Comparison of ENCODE assay signal across 27 cellular contexts in genomic region chr2:177232098-177232704, GRCh38. TPM values are rescaled to one million over a fixed set of nuclear protein-coding genes. Genes with fewer than 3 reads are reported as not detected.
A peak's percentile ranks its signal among the peaks of the same experiment; 100 is the strongest.
DNase-seq lines count a peak whose midpoint lies in the region; TF ChIP-seq lines count a peak whose summit lies in the region.
"Had no signal": no experiment of that assay in that cellular context is flagged by ENCODE, and none has a peak within 500 bp of the region (broad histone marks: within the 10 kb centered on the region; RNA-seq: fewer than 3 reads in every experiment).

No MANE protein-coding gene starts in this region.

- H3K9me3 ChIP-seq in cardiac muscle cell (ENCODE audit: low read depth) (no peaks in the 10 kb centered on the region), right atrium auricular region (no peaks in the 10 kb centered on the region), ascending aorta (no peaks in the 10 kb centered on the region)
- H3K9me3 ChIP-seq: esophagus muscularis mucosa, heart left ventricle, testis had no signal

- TF ChIP-seq CTCF in cardiac muscle cell (IDR thresholded peaks at IDR 0.05; ENCODE audit: low read depth, low read length) (no peak), right atrium auricular region (IDR thresholded peaks at IDR 0.05) (no peak), mesothelial cell of epicardium (IDR thresholded peaks at IDR 0.05; ENCODE audit: unreplicated experiment) (no peak), ascending aorta (IDR thresholded peaks at IDR 0.05) (no peak), foreskin fibroblast (IDR thresholded peaks at IDR 0.05; ENCODE audit: low read depth, low read length) (no peak)

- H3K36me3 Mint-ChIP-seq in activated naive CD8-positive, alpha-beta T cell = peaks cover 31% of the 10 kb centered on the region
- peaks cover 49% of the 10 kb centered on the region for H3K36me3 Mint-ChIP-seq in mesothelial cell of epicardium

- DNase-seq in cardiac muscle cell (ENCODE audit: low read depth in 1 of 2, low spot score in 1 of 2) (no peak), right atrium auricular region (ENCODE audit: low spot score) (no peak), mesothelial cell of epicardium (ENCODE audit: low spot score in 2 of 2, unreplicated experiment in 2 of 2) (no peak), NCI-H2196 (lab: John Stamatoyannopoulos, UW; ENCODE audit: unreplicated experiment) (no peak), ascending aorta (ENCODE audit: low spot score in 2 of 2) (no peak), foreskin fibroblast (no peak)
- no peak for DNase-seq in stimulated activated CD4-positive, alpha-beta T cell treated with anti-CD3 and anti-CD28 coated beads, Interleukin-4, amount 100 ng/mL, for 24 hours
- DNase-seq: activated CD4-positive, alpha-beta T cell treated with anti-CD3 and anti-CD28 coated beads, Interleukin-2, amount 10 ng/mL, durations not matched to agents 7 days and 5 days; activated CD8-positive, alpha-beta memory T cell treated with anti-CD3 and anti-CD28 coated beads, Interleukin-2, amount 50 U/mL, for 4 hours; activated naive CD8-positive, alpha-beta T cell treated with anti-CD3 and anti-CD28 coated beads, Interleukin-2, amount 10 ng/mL, durations not matched to agents 7 days and 5 days; central memory CD4-positive, alpha-beta T cell; DMS153; endodermal cell; foreskin keratinocyte; heart left ventricle; left ventricle myocardium superior; midbrain; naive B cell; NCI-H1092; NCI-H1694 treated with DMSO at 0.1 percent for 48 hours; occipital lobe; stimulated activated naive B cell treated with anti-CD40 and anti-IgM and Interleukin-4, amounts not matched to agents 10 μg/mL and 1 μg/mL and 100 μg/mL, for 72 hours; testis had no signal

- no peak overlapping the region for H3K4me3 Mint-ChIP-seq in activated naive CD8-positive, alpha-beta T cell
- no peak overlapping the region for H3K4me3 Mint-ChIP-seq in mesothelial cell of epicardium
- H3K4me3 Mint-ChIP-seq: activated CD4-positive, alpha-beta T cell treated with anti-CD3 and anti-CD28 coated beads, Interleukin-2, amount 10 ng/mL, durations not matched to agents 7 days and 5 days; activated naive CD8-positive, alpha-beta T cell treated with anti-CD3 and anti-CD28 coated beads, Interleukin-2, amount 10 ng/mL, durations not matched to agents 7 days and 5 days; dendritic cell treated with granulocyte-macrophage colony-stimulating factor and Interleukin-4, amounts not matched to agents 40 ng/mL and 50 ng/mL, for 4 days; endodermal cell; naive B cell; stimulated activated naive B cell treated with anti-CD40 and anti-IgM and Interleukin-4, amounts not matched to agents 10 μg/mL and 1 μg/mL and 100 μg/mL, for 72 hours had no signal

- peaks cover 54% of the 10 kb centered on the region for H3K4me1 Mint-ChIP-seq in activated naive CD8-positive, alpha-beta T cell (ENCODE audit: low read depth)
- peaks cover 8% of the 10 kb centered on the region for H3K4me1 Mint-ChIP-seq in mesothelial cell of epicardium

- H3K36me3 ChIP-seq in cardiac muscle cell (peaks cover 42% of the 10 kb centered on the region), right atrium auricular region (peaks cover 61% of the 10 kb centered on the region), ascending aorta (peaks cover 52 to 61% of the 10 kb centered on the region in 2 donors)

- H3K9me3 Mint-ChIP-seq in activated naive CD8-positive, alpha-beta T cell (ENCODE audit: low read depth) = no peaks in the 10 kb centered on the region
- no peaks in the 10 kb centered on the region for H3K9me3 Mint-ChIP-seq in mesothelial cell of epicardium
- H3K9me3 Mint-ChIP-seq: activated CD4-positive, alpha-beta T cell treated with anti-CD3 and anti-CD28 coated beads, Interleukin-2, amount 10 ng/mL, durations not matched to agents 7 days and 5 days; activated naive CD8-positive, alpha-beta T cell treated with anti-CD3 and anti-CD28 coated beads, Interleukin-2, amount 10 ng/mL, durations not matched to agents 7 days and 5 days; dendritic cell treated with granulocyte-macrophage colony-stimulating factor and Interleukin-4, amounts not matched to agents 40 ng/mL and 50 ng/mL, for 4 days; endodermal cell; naive B cell; stimulated activated naive B cell treated with anti-CD40 and anti-IgM and Interleukin-4, amounts not matched to agents 10 μg/mL and 1 μg/mL and 100 μg/mL, for 72 hours had no signal

- peak overlapping the region; percentile 16 for H3K27ac ChIP-seq in cardiac muscle cell
- H3K27ac ChIP-seq in right atrium auricular region = no peak overlapping the region
- H3K27ac ChIP-seq in ascending aorta = peak overlapping the region in 1 of 2 donors; percentile 4
- H3K27ac ChIP-seq: esophagus muscularis mucosa, foreskin keratinocyte, testis had no signal

- H3K4me1 ChIP-seq in cardiac muscle cell (ENCODE audit: low read depth) = peaks cover 13% of the 10 kb centered on the region
- H3K4me1 ChIP-seq in right atrium auricular region = peaks cover 0 to 43% of the 10 kb centered on the region in 2 donors
- H3K4me1 ChIP-seq in ascending aorta = peaks cover 4 to 14% of the 10 kb centered on the region in 2 donors

- H3K27me3 ChIP-seq in cardiac muscle cell (no peaks in the 10 kb centered on the region), right atrium auricular region (no peaks in the 10 kb centered on the region), ascending aorta (no peaks in the 10 kb centered on the region)
- H3K27me3 ChIP-seq: esophagus muscularis mucosa, foreskin keratinocyte, heart left ventricle, testis had no signal

- peak overlapping the region; percentile 41 for H3K27ac Mint-ChIP-seq in activated naive CD8-positive, alpha-beta T cell
- peak overlapping the region; percentile 56 for H3K27ac Mint-ChIP-seq in mesothelial cell of epicardium
- H3K27ac Mint-ChIP-seq: activated naive CD8-positive, alpha-beta T cell treated with anti-CD3 and anti-CD28 coated beads, Interleukin-2, amount 10 ng/mL, durations not matched to agents 7 days and 5 days; dendritic cell treated with granulocyte-macrophage colony-stimulating factor and Interleukin-4, amounts not matched to agents 40 ng/mL and 50 ng/mL, for 4 days; endodermal cell; stimulated activated naive B cell treated with anti-CD40 and anti-IgM and Interleukin-4, amounts not matched to agents 10 μg/mL and 1 μg/mL and 100 μg/mL, for 72 hours had no signal

- H3K4me3 ChIP-seq in cardiac muscle cell = no peak overlapping the region
- H3K4me3 ChIP-seq in right atrium auricular region = no peak overlapping the region
- no peak overlapping the region for H3K4me3 ChIP-seq in ascending aorta
- no peak overlapping the region for H3K4me3 ChIP-seq in foreskin fibroblast (ENCODE audit: low read depth in 1 of 2, low read length in 2 of 2)
- H3K4me3 ChIP-seq: esophagus muscularis mucosa, GM12878, heart left ventricle, testis had no signal

- H3K27me3 Mint-ChIP-seq in activated naive CD8-positive, alpha-beta T cell = no peaks in the 10 kb centered on the region
- no peaks in the 10 kb centered on the region for H3K27me3 Mint-ChIP-seq in mesothelial cell of epicardium (ENCODE audit: low read depth)
- H3K27me3 Mint-ChIP-seq: activated CD4-positive, alpha-beta T cell treated with anti-CD3 and anti-CD28 coated beads, Interleukin-2, amount 10 ng/mL, durations not matched to agents 7 days and 5 days; activated naive CD8-positive, alpha-beta T cell treated with anti-CD3 and anti-CD28 coated beads, Interleukin-2, amount 10 ng/mL, durations not matched to agents 7 days and 5 days; dendritic cell treated with granulocyte-macrophage colony-stimulating factor and Interleukin-4, amounts not matched to agents 40 ng/mL and 50 ng/mL, for 4 days; naive B cell; stimulated activated naive B cell treated with anti-CD40 and anti-IgM and Interleukin-4, amounts not matched to agents 10 μg/mL and 1 μg/mL and 100 μg/mL, for 72 hours had no signal

- intact Hi-C loops in ascending aorta (cut with DNase I) = no loop called here

RNA-seq across cellular contexts. Expression of gene HNRNPA3, which starts 19.6 kb away (rescaled TPM):
- total RNA-seq in cardiac muscle cell = 63.2 and 78.6 TPM in 2 replicates
- polyA plus RNA-seq in cardiac muscle cell = 67.3 and 81.7 TPM in 2 replicates
- total RNA-seq in right atrium auricular region = 10 to 100 TPM; 24.1 to 28.1 TPM
- 264 to 274 TPM (median 269 TPM) in 3 replicates for total RNA-seq in mesothelial cell of epicardium
- 32.9 TPM for total RNA-seq in ascending aorta

RNA-seq across cellular contexts. Expression of gene NFE2L2, which starts 32.3 kb away (rescaled TPM):
- total RNA-seq in cardiac muscle cell (56.6 and 70.0 TPM in 2 replicates), right atrium auricular region (10 to 100 TPM; 68.2 to 84.1 TPM), mesothelial cell of epicardium (93.1 to 93.9 TPM (median 93.3 TPM) in 3 replicates), ascending aorta (99.3 TPM)
- 84.5 and 90.5 TPM in 2 replicates for polyA plus RNA-seq in cardiac muscle cell
